1 cellular context compared by ENCODE assay signal in genomic region chr16:11737678-11738077, GRCh38.
A peak's percentile ranks its signal among the peaks of the same experiment; 100 is the strongest.
TF ChIP-seq lines count a peak whose summit lies in the region.

No MANE protein-coding gene starts in this region.

TF ChIP-seq in GM12878, 131 proteins besides CTCF, POLR2A, EP300 and RAD21:
- TF ChIP-seq FOS (IDR thresholded peaks at IDR 0.05; ENCODE audit: borderline replicate concordance, extremely low read depth, insufficient read length) (no peak), ZNF384 (IDR thresholded peaks at IDR 0.05; ENCODE audit: borderline replicate concordance, low read depth, low read length) (0 out of 2 replicates have a peak, but pooled peaks have one; percentile 54)
TF ChIP-seq in GM12878: peak in this region for 1.
